In genomic region chr15:38040615-38041014, GRCh38 we compare ENCODE assay signal across 14 cellular contexts.
A peak's percentile ranks its signal among the peaks of the same experiment; 100 is the strongest.
DNase-seq lines count a peak whose midpoint lies in the region; ATAC-seq and TF ChIP-seq lines count a peak whose summit lies in the region.
"Had no signal": no experiment of that assay in that cellular context is flagged by ENCODE, and none has a peak within 500 bp of the region (broad histone marks: within the 10 kb centered on the region; RNA-seq: fewer than 3 reads in every experiment).

No MANE protein-coding gene starts in this region.

- no TSS peak for BruUV-seq in IMR-90 (replicated peaks; lab: Mats Ljungman, UMichigan)

- H3K4me3 ChIP-seq in AG10803 (ENCODE audit: low read length) (no peak overlapping the region), IMR-90 (ENCODE audit: insufficient read depth, low read depth, low read length) (no peak overlapping the region), fibroblast of villous mesenchyme (ENCODE audit: low read depth, low read length) (no peak overlapping the region)
- H3K4me3 ChIP-seq: A549 had no signal

- no peaks in the 10 kb centered on the region for H3K36me3 ChIP-seq in IMR-90 (ENCODE audit: control insufficient read depth, insufficient read depth, low read length)

- no peak overlapping the region for H3K27ac ChIP-seq in IMR-90 (ENCODE audit: insufficient read depth, low read length)
- H3K27ac ChIP-seq: A549, C4-2B, KMS-11 had no signal

- H2BK5ac ChIP-seq in IMR-90 (ENCODE audit: low read depth, low read length, poor library complexity, severe bottlenecking): no peak overlapping the region

- no peak overlapping the region for H2AK9ac ChIP-seq in IMR-90 (replicated peaks; ENCODE audit: low read depth, low read length, poor library complexity)

- 0 out of 2 replicates have a peak overlapping the region, but pooled peaks have one; percentile 50 for H3K14ac ChIP-seq in IMR-90 (replicated peaks; ENCODE audit: low read depth, low read length)

- no peak overlapping the region for H2AFZ ChIP-seq in IMR-90 (replicated peaks; ENCODE audit: low read length, poor library complexity)

- DNase-seq in AG10803 (ENCODE audit: low read depth) (peak; percentile 50), IMR-90 (no peak), fibroblast of villous mesenchyme (ENCODE audit: low read depth) (peak; percentile 54), NCI-H2171 treated with DMSO at 0.1 percent for 48 hours (lab: John Stamatoyannopoulos, UW) (no peak), mucosa of gallbladder (ENCODE audit: low spot score) (no peak)
- DNase-seq: Caco-2; CD4-positive, alpha-beta T cell; GDM1; H9 had no signal

- H2BK120ac ChIP-seq in IMR-90 (ENCODE audit: low read depth, low read length): no peak overlapping the region; the same call in 1 of the 2 replicates

- H3K18ac ChIP-seq in IMR-90 (ENCODE audit: low read depth, low read length): no peak overlapping the region; the same call in 1 of the 2 replicates

- no peak for TF ChIP-seq RAD21 in IMR-90 (IDR thresholded peaks at IDR 0.05; ENCODE audit: low read length)

- peak overlapping the region; percentile 4; the same call in 1 of the 2 replicates for H4K91ac ChIP-seq in IMR-90 (ENCODE audit: insufficient read depth, low read depth, low read length)

- H2BK20ac ChIP-seq in IMR-90 (ENCODE audit: low read depth, low read length): peak overlapping the region; percentile 5; the same call in 1 of the 2 replicates

- H4K5ac ChIP-seq in IMR-90 (ENCODE audit: low read depth, low read length): peak overlapping the region; percentile 50; the same call in 1 of the 2 replicates

- intact Hi-C loops in IMR-90 (cut with micrococcal nuclease): no loop called here

- 0 out of 4 replicates have a peak, but pooled peaks cover 0 to 5% of the 10 kb centered on the region in 2 experiments for H3K79me1 ChIP-seq in IMR-90 (ENCODE audit: low read depth in 1 of 2, low read length in 2 of 2)

- H3K27me3 ChIP-seq in IMR-90 (ENCODE audit: control insufficient read depth, insufficient read depth, low read length): no peaks in the 10 kb centered on the region

- H2AK5ac ChIP-seq in IMR-90 (ENCODE audit: low read depth, low read length): 0 out of 2 replicates have a peak overlapping the region, but pooled peaks have one; percentile 18

- ATAC-seq in IMR-90 (ENCODE audit: low read depth) (no peak), GM18498 (IDR thresholded peaks at IDR 0.05; ENCODE audit: unreplicated experiment) (no peak), HG02938 (IDR thresholded peaks at IDR 0.05; ENCODE audit: unreplicated experiment) (no peak)
- ATAC-seq: A549 had no signal

- H3K4me2 ChIP-seq in IMR-90 (ENCODE audit: low read depth, low read length): no peak overlapping the region
- H3K4me2 ChIP-seq: A549, KMS-11 had no signal

- no peak overlapping the region for H4K8ac ChIP-seq in IMR-90 (ENCODE audit: low read depth in 2 of 2, low read length in 2 of 2)

- no CpG with 5 or more reads among the region's 2 CpGs for WGBS in IMR-90 (ENCODE audit: extremely low coverage in 2 of 2, insufficient read length in 1 of 2), 2 experiments

- H3K9me1 ChIP-seq in IMR-90 (ENCODE audit: insufficient read depth, low read length): peaks cover 9% of the 10 kb centered on the region

- CTCF ChIA-PET in IMR-90 (lab: Yijun Ruan, JAX): no interaction called here

- H4K20me1 ChIP-seq in IMR-90 (ENCODE audit: insufficient read depth, low read length): no peaks in the 10 kb centered on the region

- peaks cover 13% of the 10 kb centered on the region for H3K4me1 ChIP-seq in IMR-90 (ENCODE audit: control insufficient read depth, insufficient read depth, low read length)
- H3K4me1 ChIP-seq: A549, Caco-2 had no signal

- POLR2A ChIA-PET in IMR-90 (lab: Charles Lee; ENCODE audit: unreplicated experiment): no interaction called here

- dilution Hi-C loops in IMR-90 (cut with HindIII; ENCODE audit: low sequenced_read_pairs, unreplicated experiment): no loop called here

- no peak overlapping the region for H3K9ac ChIP-seq in IMR-90 (ENCODE audit: low read depth, low read length)
- H3K9ac ChIP-seq: KMS-11 had no signal

- H3K4ac ChIP-seq in IMR-90 (ENCODE audit: low read depth, low read length): 0 out of 2 replicates have a peak overlapping the region, but pooled peaks have one; percentile 38

- TF ChIP-seq CTCF in AG10803 (conservative IDR thresholded peaks at IDR 0.05; ENCODE audit: low read length) (no peak), IMR-90 (conservative IDR thresholded peaks at IDR 0.05; ENCODE audit: low read depth, low read length) (no peak), fibroblast of villous mesenchyme (IDR thresholded peaks at IDR 0.05; ENCODE audit: insufficient read depth, low read depth, low read length) (no peak)

- no peaks in the 10 kb centered on the region for H3K9me3 ChIP-seq in IMR-90 (ENCODE audit: control insufficient read depth, insufficient read depth, low read length)
- H3K9me3 ChIP-seq: A549, Caco-2 had no signal

- in situ Hi-C loops in IMR-90 (cut with MboI; ENCODE audit: low sequenced_read_pairs): no loop called here

- no peak overlapping the region for H3K56ac ChIP-seq in IMR-90 (ENCODE audit: extremely low read depth, insufficient read depth, low read length)

- H2BK15ac ChIP-seq in IMR-90 (ENCODE audit: low read depth, low read length): no peak overlapping the region

- no peak overlapping the region for H3K23ac ChIP-seq in IMR-90 (ENCODE audit: low read depth, low read length)

- TF ChIP-seq POLR2A in IMR-90 (IDR thresholded peaks at IDR 0.05; ENCODE audit: low read depth, low read length): no peak

TF ChIP-seq in IMR-90, 13 proteins besides CTCF, POLR2A, EP300 and RAD21:
- TF ChIP-seq RCOR1 (IDR thresholded peaks at IDR 0.05; ENCODE audit: insufficient replicate concordance, low read length) (no peak), RFX5 (IDR thresholded peaks at IDR 0.05; ENCODE audit: low read depth, low read length) (no peak), CHD1 (IDR thresholded peaks at IDR 0.05; ENCODE audit: low read depth, low read length) (no peak), BHLHE40 (IDR thresholded peaks at IDR 0.05; ENCODE audit: low read depth, low read length) (no peak), MAZ (IDR thresholded peaks at IDR 0.05; ENCODE audit: borderline replicate concordance, low read depth, low read length) (no peak), FOS (IDR thresholded peaks at IDR 0.05; ENCODE audit: low read depth, low read length) (no peak), NFE2L2 (IDR thresholded peaks at IDR 0.05; ENCODE audit: low read depth, low read length) (no peak)
TF ChIP-seq in IMR-90: peak in this region for 0.

Comparison
In these comparisons a context has a peak if more than half of its experiments do, and no peak if none do; other contexts are left out.
1. DNase-seq: peak in AG10803 (single experiment) and fibroblast of villous mesenchyme (single experiment); none in IMR-90 (single experiment), NCI-H2171 treated with DMSO at 0.1 percent for 48 hours (single experiment) and mucosa of gallbladder (single experiment).